In genomic region chr10:125448596-125448995, GRCh38 we compare ENCODE assay signal across 10 cellular contexts.
DNase-seq lines count a peak whose midpoint lies in the region; ATAC-seq and TF ChIP-seq lines count a peak whose summit lies in the region.
"Had no signal": no experiment of that assay in that cellular context is flagged by ENCODE, and none has a peak within 500 bp of the region (broad histone marks: within the 10 kb centered on the region; RNA-seq: fewer than 3 reads in every experiment).

No MANE protein-coding gene starts in this region.

- no peak overlapping the region for H3K4me2 ChIP-seq in HCT116 (ENCODE audit: low read length)

- H4K20me1 ChIP-seq in HCT116 (ENCODE audit: insufficient read depth): no peaks in the 10 kb centered on the region

- no peaks in the 10 kb centered on the region for H3K9me3 Mint-ChIP-seq in T-helper 2 cell treated with Interferon-gamma antibody and Interleukin-4, amounts not matched to agents 5 μg/mL and 100 μg/mL, for 36 hours
- H3K9me3 Mint-ChIP-seq: activated naive CD4-positive, alpha-beta T cell treated with anti-CD3 and anti-CD28 coated beads, Interleukin-2, amount 50 U/mL, for 24 hours had no signal

- TF ChIP-seq POLR2A in HCT116 (IDR thresholded peaks at IDR 0.05; ENCODE audit: borderline replicate concordance, extremely low read depth, insufficient read depth, insufficient read length): no peak
- TF ChIP-seq POLR2A in Peyer's patch (IDR thresholded peaks at IDR 0.05): no peak

- BruUV-seq in HCT116 (replicated peaks; lab: Mats Ljungman, UMichigan): no TSS peak

- no peaks in the 10 kb centered on the region for H3K4me1 Mint-ChIP-seq in T-helper 2 cell treated with Interferon-gamma antibody and Interleukin-4, amounts not matched to agents 5 μg/mL and 100 μg/mL, for 36 hours (ENCODE audit: low read depth)
- H3K4me1 Mint-ChIP-seq: activated naive CD4-positive, alpha-beta T cell treated with anti-CD3 and anti-CD28 coated beads, Interleukin-2, amount 50 U/mL, for 24 hours had no signal

- TF ChIP-seq RAD21 in HCT116 (IDR thresholded peaks at IDR 0.05; ENCODE audit: low read depth): peak; percentile 71

- H3K9me2 ChIP-seq in HCT116 (ENCODE audit: insufficient read depth): no peaks in the 10 kb centered on the region

- no peaks in the 10 kb centered on the region for H3K4me1 ChIP-seq in HCT116 (ENCODE audit: control insufficient read depth in 1 of 2, insufficient read depth in 2 of 2, low read length in 2 of 2)
- no peaks in the 10 kb centered on the region for H3K4me1 ChIP-seq in Peyer's patch

- peak overlapping the region; percentile 63 for H2AFZ ChIP-seq in HCT116 (ENCODE audit: low read depth, low read length, poor library complexity, severe bottlenecking)

- H3K36me3 ChIP-seq in HCT116 (ENCODE audit: control insufficient read depth in 1 of 2, insufficient read depth in 2 of 2, low read length in 2 of 2) (no peaks in the 10 kb centered on the region), Peyer's patch (no peaks in the 10 kb centered on the region)

- H3K9me3 ChIP-seq in HCT116 (ENCODE audit: control insufficient read depth in 1 of 2, insufficient read depth in 1 of 2, low read depth in 1 of 2, low read length in 2 of 2) (no peaks in the 10 kb centered on the region), Peyer's patch (no peaks in the 10 kb centered on the region)

- no peak overlapping the region for H3K4me3 Mint-ChIP-seq in T-helper 2 cell treated with Interferon-gamma antibody and Interleukin-4, amounts not matched to agents 5 μg/mL and 100 μg/mL, for 36 hours
- H3K4me3 Mint-ChIP-seq: activated naive CD4-positive, alpha-beta T cell treated with anti-CD3 and anti-CD28 coated beads, Interleukin-2, amount 50 U/mL, for 24 hours had no signal

- no peaks in the 10 kb centered on the region for H3K36me3 Mint-ChIP-seq in T-helper 2 cell treated with Interferon-gamma antibody and Interleukin-4, amounts not matched to agents 5 μg/mL and 100 μg/mL, for 36 hours (ENCODE audit: low read depth)
- H3K36me3 Mint-ChIP-seq: activated naive CD4-positive, alpha-beta T cell treated with anti-CD3 and anti-CD28 coated beads, Interleukin-2, amount 50 U/mL, for 24 hours had no signal

- no peak overlapping the region for H3K9ac ChIP-seq in HCT116 (ENCODE audit: low read length)

- intact Hi-C loops in HCT116 (cut with micrococcal nuclease) (no loop called here), left colon (cut with DNase I, micrococcal nuclease) (no loop called here)

- H3K27ac ChIP-seq in HCT116 (ENCODE audit: low read depth, low read length) (no peak overlapping the region), Peyer's patch (no peak overlapping the region)

- H3K27ac Mint-ChIP-seq in T-helper 2 cell treated with Interferon-gamma antibody and Interleukin-4, amounts not matched to agents 5 μg/mL and 100 μg/mL, for 36 hours: no peak overlapping the region
- H3K27ac Mint-ChIP-seq: activated naive CD4-positive, alpha-beta T cell treated with anti-CD3 and anti-CD28 coated beads, Interleukin-2, amount 50 U/mL, for 24 hours had no signal

- DNase-seq in DMS53 (lab: John Stamatoyannopoulos, UW) (peak; percentile 82), HCT116 (ENCODE audit: low read depth, low spot score) (peak; percentile 62), UCSD-AML1 (lab: John Stamatoyannopoulos, UW; ENCODE audit: unreplicated experiment) (peak; percentile 18), left colon (peak in 1 of 2 donors; percentile 41), Peyer's patch (no peak)
- DNase-seq in T-helper 2 cell treated with Interferon-gamma antibody and Interleukin-4, amounts not matched to agents 5 μg/mL and 100 μg/mL, for 36 hours (ENCODE audit: low spot score): no peak
- DNase-seq in stimulated activated CD4-positive, alpha-beta T cell treated with anti-CD3 and anti-CD28 coated beads, Interleukin-4, amount 100 ng/mL, for 4 hours: no peak
- DNase-seq: kidney had no signal

- no peaks in the 10 kb centered on the region for H3K79me2 ChIP-seq in HCT116 (ENCODE audit: insufficient read depth, low read length)

- TF ChIP-seq CTCF in HCT116 (IDR thresholded peaks at IDR 0.05 in 2 of 3, conservative IDR thresholded peaks at IDR 0.05 in 1 of 3; ENCODE audit: borderline replicate concordance in 1 of 3, insufficient read depth in 1 of 3, low read depth in 2 of 3, low read length in 2 of 3) (peak; percentile 78 to 100 (median 97); a peak in 5 of 6 replicates), Peyer's patch (IDR thresholded peaks at IDR 0.05) (peak in 3 of 6 experiments; percentile 9 to 29 (median 17))

- CTCF ChIA-PET in HCT116 (lab: Charles Lee): interaction anchor here (0.6 to 1.9 kb wide), 22 partner anchors 8 to 456 kb away, joined by 3 to 17 read pairs (median 4); no protein-coding TSS in a partner anchor

- H3K27me3 ChIP-seq in HCT116 (ENCODE audit: insufficient read depth, low read length) (peaks cover 7% of the 10 kb centered on the region; the same call in 1 of the 2 replicates), Peyer's patch (no peaks in the 10 kb centered on the region)

- peak; percentile 98 for ATAC-seq in HCT116
- peak; percentile 66 for ATAC-seq in left colon
- no peak for ATAC-seq in GM21723 (IDR thresholded peaks at IDR 0.05; ENCODE audit: unreplicated experiment)

- POLR2A ChIA-PET in HCT116 (lab: Charles Lee): no interaction called here

- RAD21 ChIA-PET in HCT116 (lab: Charles Lee; ENCODE audit: low non-redundant PET in 1 of 2, low total read pairs in 2 of 2, uncharacterized antibody in 2 of 2, unreplicated experiment in 2 of 2): no interaction called here

- H3K27me3 Mint-ChIP-seq in T-helper 2 cell treated with Interferon-gamma antibody and Interleukin-4, amounts not matched to agents 5 μg/mL and 100 μg/mL, for 36 hours (ENCODE audit: low read depth): no peaks in the 10 kb centered on the region
- H3K27me3 Mint-ChIP-seq: activated naive CD4-positive, alpha-beta T cell treated with anti-CD3 and anti-CD28 coated beads, Interleukin-2, amount 50 U/mL, for 24 hours had no signal

- H3K4me3 ChIP-seq in HCT116 (replicated peaks in 1 of 2; ENCODE audit: low read depth in 1 of 2, low read length in 2 of 2) (no peak overlapping the region), Peyer's patch (no peak overlapping the region)

TF ChIP-seq in HCT116, 20 proteins besides CTCF, POLR2A, EP300 and RAD21 (continues in another document):
- TF ChIP-seq SRF (IDR thresholded peaks at IDR 0.05; ENCODE audit: low read depth) (no peak), SIN3A (IDR thresholded peaks at IDR 0.05; ENCODE audit: low read depth) (no peak), REST (IDR thresholded peaks at IDR 0.05; ENCODE audit: low read depth) (no peak), TCF7L2 (IDR thresholded peaks at IDR 0.05; ENCODE audit: borderline replicate concordance, extremely low read depth, insufficient read depth, insufficient read length) (no peak), MAX (IDR thresholded peaks at IDR 0.05) (no peak), JUND (IDR thresholded peaks at IDR 0.05) (no peak), EZH2phosphoT487 (IDR thresholded peaks at IDR 0.05; ENCODE audit: borderline replicate concordance) (no peak), ZNF274 (IDR thresholded peaks at IDR 0.05; ENCODE audit: low read depth, low read length) (no peak), EGR1 (IDR thresholded peaks at IDR 0.05; ENCODE audit: low read depth) (no peak), ELF1 (IDR thresholded peaks at IDR 0.05; ENCODE audit: borderline replicate concordance, low read depth) (no peak), YY1 (IDR thresholded peaks at IDR 0.05; ENCODE audit: extremely low read depth, insufficient replicate concordance, low read depth, low read length) (peak; percentile 57), ZBTB33 (IDR thresholded peaks at IDR 0.05; ENCODE audit: extremely low read depth, insufficient replicate concordance, low read length) (no peak)

Comparison
In these comparisons a context has a peak if more than half of its experiments do, and no peak if none do; other contexts are left out.
1. DNase-seq: peak in DMS53 (single experiment), HCT116 (single experiment) and UCSD-AML1 (single experiment); none in T-helper 2 cell treated with Interferon-gamma antibody and Interleukin-4, amounts not matched to agents 5 μg/mL and 100 μg/mL, for 36 hours (single experiment), stimulated activated CD4-positive, alpha-beta T cell treated with anti-CD3 and anti-CD28 coated beads, Interleukin-4, amount 100 ng/mL, for 4 hours (0 of 2) and Peyer's patch (0 of 3).